Comparison of ENCODE assay signal across 22 cellular contexts in genomic region chr11:26953770-26954392, GRCh38. TPM values are rescaled to one million over a fixed set of nuclear protein-coding genes. Genes with fewer than 3 reads are reported as not detected.
DNase-seq lines count a peak whose midpoint lies in the region; ATAC-seq, FAIRE-seq and TF ChIP-seq lines count a peak whose summit lies in the region.
"Had no signal": no experiment of that assay in that cellular context is flagged by ENCODE, and none has a peak within 500 bp of the region (broad histone marks: within the 10 kb centered on the region; RNA-seq: fewer than 3 reads in every experiment).

No MANE protein-coding gene starts in this region.

- peak overlapping the region in 1 of 2 experiments; percentile 51 for H3K4ac ChIP-seq in mesenchymal stem cell (ENCODE audit: low read depth in 1 of 2, low read length in 2 of 2)

- no peak for TF ChIP-seq CTCF in OCI-LY7 (conservative IDR thresholded peaks at IDR 0.05; ENCODE audit: low read length)
- TF ChIP-seq CTCF in coronary artery (IDR thresholded peaks at IDR 0.05): no peak

- 87% methylated on average over 7 of the region's 7 CpGs for WGBS in mesenchymal stem cell

- peak overlapping the region; percentile 28 for H4K8ac ChIP-seq in mesenchymal stem cell (ENCODE audit: low read length)

- no peaks in the 10 kb centered on the region for H3K4me1 Mint-ChIP-seq in activated naive CD8-positive, alpha-beta T cell treated with anti-CD3 and anti-CD28 coated beads for 36 hours
- H3K4me1 Mint-ChIP-seq: activated B cell treated with CpG ODN at 0.5 μM for 24 hours; activated CD4-positive, alpha-beta memory T cell treated with anti-CD3 and anti-CD28 coated beads, Interleukin-2, amount 10 ng/mL, durations not matched to agents 7 days and 5 days; activated naive CD4-positive, alpha-beta T cell treated with anti-CD3 and anti-CD28 coated beads, Interleukin-2, amount 10 ng/mL, durations not matched to agents 7 days and 5 days had no signal

- H3K27me3 Mint-ChIP-seq in activated naive CD8-positive, alpha-beta T cell treated with anti-CD3 and anti-CD28 coated beads for 36 hours: no peaks in the 10 kb centered on the region
- H3K27me3 Mint-ChIP-seq: activated B cell treated with CpG ODN at 0.5 μM for 24 hours; activated CD4-positive, alpha-beta memory T cell treated with anti-CD3 and anti-CD28 coated beads, Interleukin-2, amount 10 ng/mL, durations not matched to agents 7 days and 5 days; activated naive CD4-positive, alpha-beta T cell treated with anti-CD3 and anti-CD28 coated beads, Interleukin-2, amount 10 ng/mL, durations not matched to agents 7 days and 5 days had no signal

- no peak overlapping the region for H3K9ac ChIP-seq in mesenchymal stem cell (ENCODE audit: low read length)

- H3K9me2 ChIP-seq in OCI-LY7 (ENCODE audit: insufficient read depth, low read length): no peaks in the 10 kb centered on the region

- peaks cover 9% of the 10 kb centered on the region for H3K4me1 ChIP-seq in OCI-LY7 (ENCODE audit: insufficient read depth, low read length, poor library complexity, severe bottlenecking)
- H3K4me1 ChIP-seq in mesenchymal stem cell (ENCODE audit: control insufficient read depth, insufficient read depth, low read depth, low read length): no peaks in the 10 kb centered on the region
- H3K4me1 ChIP-seq: left ventricle myocardium inferior, SJSA1 had no signal

- H2BK120ac ChIP-seq in mesenchymal stem cell (ENCODE audit: low read depth, low read length): no peak overlapping the region

- no peak overlapping the region for H4K91ac ChIP-seq in mesenchymal stem cell (ENCODE audit: low read length)

- H3K4me3 ChIP-seq in OCI-LY7 (ENCODE audit: low read depth, low read length, poor library complexity, severe bottlenecking) (no peak overlapping the region), coronary artery (no peak overlapping the region), mesenchymal stem cell (ENCODE audit: insufficient read depth in 1 of 2, low read depth in 1 of 2, low read length in 2 of 2) (no peak overlapping the region)
- H3K4me3 ChIP-seq: GM23338, left ventricle myocardium inferior, mucosa of descending colon, SJSA1 had no signal

- no peak overlapping the region for H3K27ac ChIP-seq in OCI-LY7 (ENCODE audit: low read depth, low read length, poor library complexity, severe bottlenecking)
- H3K27ac ChIP-seq in coronary artery: peak overlapping the region; percentile 23 to 46
- no peak overlapping the region for H3K27ac ChIP-seq in mesenchymal stem cell (ENCODE audit: low read length, poor library complexity, severe bottlenecking)
- H3K27ac ChIP-seq: epithelial cell of prostate, left ventricle myocardium inferior, SJSA1 had no signal

- POLR2A ChIA-PET in OCI-LY7 (lab: Charles Lee): interaction anchor here (0.6 to 2.7 kb wide), 4 partner anchors 9 to 137 kb away, joined by 3 to 14 read pairs (median 5); no protein-coding TSS in a partner anchor

- H3K14ac ChIP-seq in mesenchymal stem cell (ENCODE audit: low read length in 2 of 2): no peak overlapping the region

- BruUV-seq in OCI-LY7 (replicated peaks; lab: Mats Ljungman, UMichigan): no TSS peak

- H4K20me1 ChIP-seq in OCI-LY7 (ENCODE audit: insufficient read depth, low read length): no peaks in the 10 kb centered on the region

- no peak overlapping the region for H3K4me3 Mint-ChIP-seq in activated naive CD8-positive, alpha-beta T cell treated with anti-CD3 and anti-CD28 coated beads for 36 hours
- H3K4me3 Mint-ChIP-seq: activated B cell treated with CpG ODN at 0.5 μM for 24 hours; activated CD4-positive, alpha-beta memory T cell treated with anti-CD3 and anti-CD28 coated beads, Interleukin-2, amount 10 ng/mL, durations not matched to agents 7 days and 5 days; activated naive CD4-positive, alpha-beta T cell treated with anti-CD3 and anti-CD28 coated beads, Interleukin-2, amount 10 ng/mL, durations not matched to agents 7 days and 5 days; CD8-positive, alpha-beta T cell; GM23338 had no signal

- no peaks in the 10 kb centered on the region for H3K27me3 ChIP-seq in mesenchymal stem cell (ENCODE audit: control insufficient read depth in 1 of 2, insufficient read depth in 1 of 2, low read length in 2 of 2)
- H3K27me3 ChIP-seq: SJSA1 had no signal

- DNase-seq in Daoy (ENCODE audit: low read depth): peak; percentile 17
- no peak for DNase-seq in OCI-LY7 (ENCODE audit: low spot score)
- DNase-seq in coronary artery (ENCODE audit: low spot score): no peak
- no peak for DNase-seq in mesenchymal stem cell
- no peak for DNase-seq in urothelium cell line (ENCODE audit: low spot score)
- no peak for DNase-seq in activated naive CD8-positive, alpha-beta T cell treated with anti-CD3 and anti-CD28 coated beads for 36 hours
- DNase-seq: activated B cell treated with CpG ODN at 0.5 μM for 24 hours; activated CD4-positive, alpha-beta memory T cell treated with anti-CD3 and anti-CD28 coated beads, Interleukin-2, amount 10 ng/mL, durations not matched to agents 7 days and 5 days; activated naive CD4-positive, alpha-beta T cell treated with anti-CD3 and anti-CD28 coated beads, Interleukin-2, amount 10 ng/mL, durations not matched to agents 7 days and 5 days; activated T-cell treated with anti-CD3 and anti-CD28 coated beads, Interleukin-2, amount 50 U/mL, for 1 hour; CD8-positive, alpha-beta T cell; dermis blood vessel endothelial cell; DMS53; left ventricle myocardium inferior; mucosa of descending colon; NCI-H524 treated with DMSO at 0.1 percent for 48 hours; stimulated activated CD4-positive, alpha-beta T cell treated with anti-CD3 and anti-CD28 coated beads, Interleukin-15, amount 100 ng/mL, for 24 hours had no signal

- H3K27ac Mint-ChIP-seq in activated naive CD8-positive, alpha-beta T cell treated with anti-CD3 and anti-CD28 coated beads for 36 hours: no peak overlapping the region
- H3K27ac Mint-ChIP-seq: activated B cell treated with CpG ODN at 0.5 μM for 24 hours; activated CD4-positive, alpha-beta memory T cell treated with anti-CD3 and anti-CD28 coated beads, Interleukin-2, amount 10 ng/mL, durations not matched to agents 7 days and 5 days; activated naive CD4-positive, alpha-beta T cell treated with anti-CD3 and anti-CD28 coated beads, Interleukin-2, amount 10 ng/mL, durations not matched to agents 7 days and 5 days; CD8-positive, alpha-beta T cell; GM23338 had no signal

- H2AFZ ChIP-seq in OCI-LY7 (ENCODE audit: low read length) (0 out of 2 replicates have a peak overlapping the region, but pooled peaks have one; percentile 34), mesenchymal stem cell (ENCODE audit: low read depth, low read length) (no peak overlapping the region)
- H2AFZ ChIP-seq: GM23338 had no signal

- CTCF ChIA-PET in OCI-LY7 (lab: Charles Lee; ENCODE audit: unreplicated experiment): no interaction called here

- no peak overlapping the region for H2BK5ac ChIP-seq in mesenchymal stem cell (ENCODE audit: low read depth, low read length, poor library complexity, severe bottlenecking)

- intact Hi-C loops in OCI-LY7 (cut with micrococcal nuclease; ENCODE audit: unreplicated experiment): no loop called here

- no peak overlapping the region for H3K4me2 ChIP-seq in OCI-LY7 (ENCODE audit: low read length)
- no peak overlapping the region for H3K4me2 ChIP-seq in mesenchymal stem cell (ENCODE audit: low read length, poor library complexity, severe bottlenecking)
- H3K4me2 ChIP-seq: GM23338 had no signal

- ATAC-seq in GM21619 (IDR thresholded peaks at IDR 0.05; ENCODE audit: unreplicated experiment) (no peak), HG02759 (IDR thresholded peaks at IDR 0.05; ENCODE audit: unreplicated experiment) (no peak)
- ATAC-seq: CD8-positive, alpha-beta T cell; GM23338; mucosa of descending colon had no signal

- no peaks in the 10 kb centered on the region for H3K79me1 ChIP-seq in mesenchymal stem cell (replicated peaks; ENCODE audit: low read length, poor library complexity, severe bottlenecking)

- no peak overlapping the region for H2BK15ac ChIP-seq in mesenchymal stem cell (ENCODE audit: low read depth, poor library complexity, severe bottlenecking)

- H3K23ac ChIP-seq in mesenchymal stem cell (ENCODE audit: low read length in 2 of 2): no peak overlapping the region

- no peak overlapping the region for H2AK5ac ChIP-seq in mesenchymal stem cell (ENCODE audit: low read length, severe bottlenecking)

- peaks cover 4% of the 10 kb centered on the region; the same call in 1 of the 2 replicates for H3K9me3 ChIP-seq in OCI-LY7 (ENCODE audit: low read length)
- no peaks in the 10 kb centered on the region for H3K9me3 ChIP-seq in mesenchymal stem cell (ENCODE audit: control insufficient read depth, low read length)
- H3K9me3 ChIP-seq: left ventricle myocardium inferior, mucosa of descending colon, SJSA1 had no signal

- H3K36me3 ChIP-seq in OCI-LY7 (ENCODE audit: insufficient read depth, low read length) (no peaks in the 10 kb centered on the region; the same call in 1 of the 2 replicates), mesenchymal stem cell (ENCODE audit: control insufficient read depth in 1 of 2, insufficient read depth in 2 of 2, low read depth in 1 of 2, low read length in 2 of 2) (no peaks in the 10 kb centered on the region)
- H3K36me3 ChIP-seq: left ventricle myocardium inferior, SJSA1 had no signal

- FAIRE-seq in urothelium cell line (lab: Jason Lieb, UNC): no peak

- H3K9me3 Mint-ChIP-seq in activated naive CD8-positive, alpha-beta T cell treated with anti-CD3 and anti-CD28 coated beads for 36 hours: no peaks in the 10 kb centered on the region
- H3K9me3 Mint-ChIP-seq: activated B cell treated with CpG ODN at 0.5 μM for 24 hours, GM23338 had no signal

- H2BK12ac ChIP-seq in mesenchymal stem cell (ENCODE audit: low read length in 2 of 2): no peak overlapping the region

- no peaks in the 10 kb centered on the region for H3K79me2 ChIP-seq in OCI-LY7 (ENCODE audit: insufficient read depth, low read depth, low read length)

- H3K18ac ChIP-seq in mesenchymal stem cell (ENCODE audit: low read depth in 1 of 2, low read length in 2 of 2): peak overlapping the region in 1 of 2 experiments; percentile 12

- no peaks in the 10 kb centered on the region for H3K36me3 Mint-ChIP-seq in activated naive CD8-positive, alpha-beta T cell treated with anti-CD3 and anti-CD28 coated beads for 36 hours
- H3K36me3 Mint-ChIP-seq: activated naive CD4-positive, alpha-beta T cell treated with anti-CD3 and anti-CD28 coated beads, Interleukin-2, amount 10 ng/mL, durations not matched to agents 7 days and 5 days; CD8-positive, alpha-beta T cell had no signal

RNA-seq across cellular contexts. Expression of gene FIBIN, which starts 40.0 kb away (rescaled TPM):
- total RNA-seq in Daoy (2014; rRNA removed; shearing (Covaris generic)): 0.11 and 0.60 TPM in 2 replicates
- total RNA-seq in OCI-LY7 (2014; rRNA removed; shearing (Covaris generic)): not detected in 2 replicates
- not detected in 2 replicates for total RNA-seq in OCI-LY7 (2022)
- polyA plus RNA-seq in mesenchymal stem cell (2013, experiment 1 of 2): 40.1 TPM
- polyA plus RNA-seq in mesenchymal stem cell (2013, experiment 2 of 2): 41.6 TPM
- not detected for total RNA-seq in activated naive CD8-positive, alpha-beta T cell treated with anti-CD3 and anti-CD28 coated beads for 36 hours
- total RNA-seq: activated B cell treated with CpG ODN at 0.5 μM for 24 hours; activated CD4-positive, alpha-beta memory T cell treated with anti-CD3 and anti-CD28 coated beads, Interleukin-2, amount 10 ng/mL, durations not matched to agents 7 days and 5 days; CD8-positive, alpha-beta T cell had no signal

Comparison
In these comparisons a context has a peak if more than half of its experiments do, and no peak if none do; other contexts are left out.
1. H3K27ac ChIP-seq: peak in coronary artery (2 of 2); none in OCI-LY7 (single experiment) and mesenchymal stem cell (single experiment).